1 cellular context compared by ENCODE assay signal in the genomic region with DNA sequence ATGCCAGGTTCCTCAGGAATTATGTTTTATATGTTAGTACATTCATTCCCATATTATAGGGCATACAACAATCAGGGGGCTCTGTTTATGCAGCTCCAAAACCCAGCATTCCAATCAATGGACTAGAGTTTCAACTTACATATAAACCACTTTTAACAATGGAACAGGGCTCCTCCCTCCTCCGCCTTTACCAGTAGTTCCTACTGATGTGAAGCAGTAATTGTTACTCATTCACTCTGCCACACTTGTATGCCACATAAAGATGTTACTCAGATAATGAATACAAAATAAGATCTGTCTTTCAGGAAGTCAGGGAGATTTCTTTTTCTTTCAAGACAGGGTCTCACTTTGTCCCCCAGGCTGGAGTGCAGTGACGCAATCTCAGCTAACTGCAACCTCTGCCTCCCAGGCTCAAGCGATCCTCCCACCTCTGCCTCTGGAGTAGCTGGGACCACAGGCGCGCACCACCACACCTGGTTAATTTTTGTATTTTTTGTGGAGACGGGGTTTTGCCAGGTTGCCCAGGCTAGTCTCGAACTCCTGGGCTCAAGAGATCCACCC.
TF ChIP-seq lines count a peak whose summit lies in the region.

No MANE protein-coding gene starts in this region.

TF ChIP-seq in SK-N-SH, 30 proteins besides CTCF, POLR2A, EP300 and RAD21 (continued from another document):
- TF ChIP-seq, protein P1, sequence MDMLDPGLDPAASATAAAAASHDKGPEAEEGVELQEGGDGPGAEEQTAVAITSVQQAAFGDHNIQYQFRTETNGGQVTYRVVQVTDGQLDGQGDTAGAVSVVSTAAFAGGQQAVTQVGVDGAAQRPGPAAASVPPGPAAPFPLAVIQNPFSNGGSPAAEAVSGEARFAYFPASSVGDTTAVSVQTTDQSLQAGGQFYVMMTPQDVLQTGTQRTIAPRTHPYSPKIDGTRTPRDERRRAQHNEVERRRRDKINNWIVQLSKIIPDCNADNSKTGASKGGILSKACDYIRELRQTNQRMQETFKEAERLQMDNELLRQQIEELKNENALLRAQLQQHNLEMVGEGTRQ (IDR thresholded peaks at IDR 0.05; ENCODE audit: borderline replicate concordance, low read depth, low read length) = no peak
- TF ChIP-seq GATA2 (CRISPR knock-in tag; IDR thresholded peaks at IDR 0.05) = no peak
- no peak for TF ChIP-seq TAF1 (IDR thresholded peaks at IDR 0.05; ENCODE audit: borderline replicate concordance, low read depth, low read length)
- TF ChIP-seq, protein P2, sequence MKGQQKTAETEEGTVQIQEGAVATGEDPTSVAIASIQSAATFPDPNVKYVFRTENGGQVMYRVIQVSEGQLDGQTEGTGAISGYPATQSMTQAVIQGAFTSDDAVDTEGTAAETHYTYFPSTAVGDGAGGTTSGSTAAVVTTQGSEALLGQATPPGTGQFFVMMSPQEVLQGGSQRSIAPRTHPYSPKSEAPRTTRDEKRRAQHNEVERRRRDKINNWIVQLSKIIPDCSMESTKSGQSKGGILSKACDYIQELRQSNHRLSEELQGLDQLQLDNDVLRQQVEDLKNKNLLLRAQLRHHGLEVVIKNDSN (IDR thresholded peaks at IDR 0.05; ENCODE audit: borderline replicate concordance, low read depth) = no peak
- TF ChIP-seq MXI1 (IDR thresholded peaks at IDR 0.05; ENCODE audit: low read depth, low read length) = no peak
- no peak for TF ChIP-seq SIN3A (IDR thresholded peaks at IDR 0.05; ENCODE audit: borderline replicate concordance, low read depth, low read length)
